ENCODE assay signal across 15 cellular contexts in the genomic region with DNA sequence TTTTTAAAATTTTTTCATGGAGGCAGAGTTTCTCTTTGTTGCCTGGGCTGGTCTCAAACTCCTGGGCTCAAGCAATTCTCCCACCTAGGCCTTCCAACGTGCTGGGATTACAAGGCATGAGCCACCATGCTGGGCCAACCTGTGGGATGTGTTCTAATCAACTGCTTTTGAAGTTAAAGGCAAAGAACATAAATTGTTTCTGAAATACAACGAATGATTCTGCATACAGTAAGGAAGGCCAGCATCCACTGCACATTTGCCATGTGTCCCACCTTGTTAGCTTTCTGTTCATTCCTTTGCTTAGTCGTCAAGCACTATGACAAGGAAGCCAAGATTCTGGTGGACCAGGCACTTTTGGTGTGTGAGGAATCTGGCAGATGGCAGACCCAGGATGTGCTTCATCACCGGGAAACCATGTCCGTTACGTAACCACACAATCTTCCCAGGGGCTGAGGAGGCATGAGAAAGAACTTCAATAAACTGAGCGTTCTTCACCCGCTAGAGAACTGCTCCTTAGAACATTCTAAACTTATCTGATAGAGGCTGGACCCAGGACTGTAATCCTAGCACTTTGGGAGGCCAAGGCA. TPM values are rescaled to one million over a fixed set of nuclear protein-coding genes. Genes with fewer than 3 reads are reported as not detected.
DNase-seq lines count a peak whose midpoint lies in the region; ATAC-seq, FAIRE-seq and TF ChIP-seq lines count a peak whose summit lies in the region.
"Had no signal": no experiment of that assay in that cellular context is flagged by ENCODE, and none has a peak within 500 bp of the region (broad histone marks: within the 10 kb centered on the region; RNA-seq: fewer than 3 reads in every experiment).

No MANE protein-coding gene starts in this region.

- BruUV-seq in Caco-2 (replicated peaks; lab: Mats Ljungman, UMichigan): no TSS peak

- H3K36me3 ChIP-seq in body of pancreas (replicated peaks in 1 of 2; ENCODE audit: insufficient read depth in 1 of 2, low read depth in 2 of 2) (no peaks in the 10 kb centered on the region), kidney epithelial cell (ENCODE audit: control insufficient read depth, insufficient read depth, low read length) (peaks cover 2% of the 10 kb centered on the region), Caco-2 (ENCODE audit: control insufficient read depth, insufficient read depth, low read length) (no peaks in the 10 kb centered on the region)

- in situ Hi-C loops in ACHN (cut with HindIII; ENCODE audit: low pct_ligation_motif_present, low pct_unique_long_range_greater_than_20kb, low sequenced_read_pairs): no loop called here

- no peak for TF ChIP-seq CTCF in body of pancreas (IDR thresholded peaks at IDR 0.05)
- TF ChIP-seq CTCF in kidney epithelial cell (IDR thresholded peaks at IDR 0.05; ENCODE audit: insufficient read depth, low read length, poor library complexity, severe bottlenecking): no peak
- TF ChIP-seq CTCF in Caco-2 (IDR thresholded peaks at IDR 0.05; ENCODE audit: insufficient read depth in 1 of 2, low read depth in 1 of 2, low read length in 1 of 2, severe bottlenecking in 1 of 2, unreplicated experiment in 1 of 2): no peak
- TF ChIP-seq CTCF in natural killer cell (IDR thresholded peaks at IDR 0.05): no peak

- H3K4me1 Mint-ChIP-seq in Caco-2 (ENCODE audit: low read depth, unreplicated experiment): no peaks in the 10 kb centered on the region
- no peaks in the 10 kb centered on the region for H3K4me1 Mint-ChIP-seq in natural killer cell
- H3K4me1 Mint-ChIP-seq: activated naive CD8-positive, alpha-beta T cell treated with anti-CD3 and anti-CD28 coated beads, Interleukin-2, amount 50 U/mL, for 24 hours had no signal

- TF ChIP-seq POLR2A in body of pancreas (IDR thresholded peaks at IDR 0.05): no peak

- H3K9me3 ChIP-seq in body of pancreas: no peaks in the 10 kb centered on the region
- H3K9me3 ChIP-seq in Caco-2: no peaks in the 10 kb centered on the region

- FAIRE-seq in HTR-8/SVneo (lab: Jason Lieb, UNC): peak; percentile 93
- FAIRE-seq: frontal cortex, GM12878 had no signal

- peaks cover 16% of the 10 kb centered on the region for H3K4me1 ChIP-seq in body of pancreas
- peaks cover 16% of the 10 kb centered on the region for H3K4me1 ChIP-seq in Caco-2

- no peak overlapping the region for H3K4me3 Mint-ChIP-seq in Caco-2 (ENCODE audit: unreplicated experiment)
- H3K4me3 Mint-ChIP-seq in natural killer cell: no peak overlapping the region
- H3K4me3 Mint-ChIP-seq: activated naive CD8-positive, alpha-beta T cell treated with anti-CD3 and anti-CD28 coated beads, Interleukin-2, amount 50 U/mL, for 24 hours had no signal

- H3K9me3 Mint-ChIP-seq in Caco-2 (ENCODE audit: unreplicated experiment) (no peaks in the 10 kb centered on the region), natural killer cell (no peaks in the 10 kb centered on the region)
- H3K9me3 Mint-ChIP-seq: activated naive CD8-positive, alpha-beta T cell treated with anti-CD3 and anti-CD28 coated beads, Interleukin-2, amount 50 U/mL, for 24 hours had no signal

- H3K36me3 Mint-ChIP-seq in Caco-2 (ENCODE audit: insufficient read depth, unreplicated experiment): no peaks in the 10 kb centered on the region
- no peaks in the 10 kb centered on the region for H3K36me3 Mint-ChIP-seq in natural killer cell

- no peak overlapping the region for H3K4me3 ChIP-seq in body of pancreas
- no peak overlapping the region for H3K4me3 ChIP-seq in kidney epithelial cell (ENCODE audit: low read depth, low read length)
- no peak overlapping the region for H3K4me3 ChIP-seq in Caco-2 (ENCODE audit: low read depth, low read length)
- H3K4me3 ChIP-seq: GM12878 had no signal

- peak overlapping the region; percentile 11 to 92 (median 78) for H3K27ac ChIP-seq in body of pancreas

- WGBS in body of pancreas, 2 donors: 90% methylated on average over 8 of the region's 8 CpGs

- intact Hi-C loops in body of pancreas (cut with DNase I) (no loop called here), Caco-2 (cut with micrococcal nuclease; ENCODE audit: unreplicated experiment) (no loop called here), natural killer cell (cut with micrococcal nuclease) (no loop called here)

- CTCF ChIA-PET in Caco-2 (lab: Charles Lee): no interaction called here

- ATAC-seq in body of pancreas: no peak
- no peak for ATAC-seq in GM21786 (IDR thresholded peaks at IDR 0.05; ENCODE audit: unreplicated experiment)
- ATAC-seq in natural killer cell: no peak
- ATAC-seq: activated naive CD8-positive, alpha-beta T cell treated with anti-CD3 and anti-CD28 coated beads, Interleukin-2, amount 50 U/mL, for 24 hours; GM12878 had no signal

- POLR2A ChIA-PET in Caco-2 (lab: Charles Lee): no interaction called here

- H3K27me3 Mint-ChIP-seq in Caco-2 (ENCODE audit: insufficient read depth, unreplicated experiment) (no peaks in the 10 kb centered on the region), natural killer cell (ENCODE audit: low read depth in 2 of 2) (no peaks in the 10 kb centered on the region)
- H3K27me3 Mint-ChIP-seq: activated naive CD8-positive, alpha-beta T cell treated with anti-CD3 and anti-CD28 coated beads, Interleukin-2, amount 50 U/mL, for 24 hours had no signal

- H3K27ac Mint-ChIP-seq in Caco-2 (ENCODE audit: unreplicated experiment) (no peak overlapping the region), natural killer cell (no peak overlapping the region)
- H3K27ac Mint-ChIP-seq: activated naive CD8-positive, alpha-beta T cell treated with anti-CD3 and anti-CD28 coated beads, Interleukin-2, amount 50 U/mL, for 24 hours had no signal

- peak; percentile 84 for DNase-seq in ACHN
- DNase-seq in HTR-8/SVneo (ENCODE audit: insufficient read length, low spot score): peak; percentile 81
- DNase-seq in body of pancreas: no peak
- peak; percentile 72 for DNase-seq in kidney epithelial cell (ENCODE audit: low read depth)
- DNase-seq in Caco-2: no peak
- no peak for DNase-seq in foreskin melanocyte
- DNase-seq in natural killer cell: no peak
- DNase-seq: activated CD4-positive, alpha-beta T cell treated with anti-CD3 and anti-CD28 coated beads, Interleukin-2, amount 50 U/mL, for 4 hours; activated naive CD8-positive, alpha-beta T cell treated with anti-CD3 and anti-CD28 coated beads, Interleukin-2, amount 50 U/mL, for 24 hours; C1 segment of cervical spinal cord; NCI-H2171 treated with DMSO at 0.1 percent for 48 hours; stimulated activated CD4-positive, alpha-beta T cell treated with anti-CD3 and anti-CD28 coated beads, Interleukin-12 subunit alpha, Interleukin-12 subunit beta, amount 100 ng/mL, for 4 hours had no signal

- H3K27me3 ChIP-seq in body of pancreas (no peaks in the 10 kb centered on the region), kidney epithelial cell (ENCODE audit: control insufficient read depth, insufficient read depth, low read length) (no peaks in the 10 kb centered on the region), Caco-2 (replicated peaks; ENCODE audit: control insufficient read depth, insufficient read depth, low read length) (no peaks in the 10 kb centered on the region)

RNA-seq across cellular contexts. Expression of gene MOK, which starts 24.5 kb away (rescaled TPM):
- total RNA-seq in body of pancreas (10 to 100 TPM; 14.3 to 18.5 TPM), kidney epithelial cell (5.1 and 6.4 TPM in 2 replicates), Caco-2 (2022) (1.4 and 2.0 TPM in 2 replicates), natural killer cell (1 to 10 TPM; 3.9 to 6.5 (median 4.7) TPM)

RNA-seq across cellular contexts. Expression of gene ZNF839, which starts 39.1 kb away (rescaled TPM):
- 10 to 100 TPM in 1 of 2 donors, 1 to 10 TPM in 1; 8.0 to 22.1 TPM for total RNA-seq in body of pancreas
- 8.8 and 9.8 TPM in 2 replicates for total RNA-seq in kidney epithelial cell
- 9.8 and 11.9 TPM in 2 replicates for total RNA-seq in Caco-2 (2022)
- 10 to 100 TPM; 13.3 to 20.4 (median 18.1) TPM for total RNA-seq in natural killer cell

Comparison
In these comparisons a context has a peak if more than half of its experiments do, and no peak if none do; other contexts are left out.
1. DNase-seq: peak in ACHN (single experiment), HTR-8/SVneo (single experiment) and kidney epithelial cell (single experiment); none in body of pancreas (0 of 4), Caco-2 (0 of 2), foreskin melanocyte (single experiment) and natural killer cell (single experiment).